Comparison of ENCODE assay signal across 8 cellular contexts in genomic region chr11:123511037-123511870, GRCh38.
DNase-seq lines count a peak whose midpoint lies in the region; ATAC-seq and TF ChIP-seq lines count a peak whose summit lies in the region.

No MANE protein-coding gene starts in this region.

- 18 to 21% (median 19%) methylated on average over 14 of the region's 14 CpGs for WGBS in stomach, 5 donors

- TF ChIP-seq CTCF in nephron (IDR thresholded peaks at IDR 0.05; ENCODE audit: unreplicated experiment in 3 of 3) (peak; percentile 91 to 96 (median 92)), stomach (IDR thresholded peaks at IDR 0.05) (peak in 5 of 7 experiments; percentile 70 to 78 (median 76))

- no peaks in the 10 kb centered on the region for H3K9me3 Mint-ChIP-seq in activated T-cell treated with anti-CD3 and anti-CD28 coated beads, Interleukin-2, amount 50 U/mL, for 24 hours
- no peaks in the 10 kb centered on the region for H3K9me3 Mint-ChIP-seq in nephron

- peak; percentile 83 for ATAC-seq in GM21576 (IDR thresholded peaks at IDR 0.05; ENCODE audit: unreplicated experiment)

- H3K27me3 ChIP-seq in stomach, result no peaks in the 10 kb centered on the region

- intact Hi-C loops in stomach (cut with DNase I; ENCODE audit: low total_unique reads), result loop anchor here (10.0 kb wide), 1 partner anchor 204 kb away; no protein-coding TSS in a partner anchor

- H3K36me3 ChIP-seq in stomach, result no peaks in the 10 kb centered on the region

- DNase-seq in DMS153 (lab: John Stamatoyannopoulos, UW) (peak; percentile 87), KBM-7 (peak; percentile 95), fibroblast of gingiva (ENCODE audit: low read depth) (peak; percentile 81), stomach (peak; percentile 88)
- DNase-seq in activated T-cell treated with anti-CD3 and anti-CD28 coated beads, Interleukin-2, amount 50 U/mL, for 24 hours, result peak; percentile 81

- in situ Hi-C loops in KBM-7 (cut with MboI; ENCODE audit: low pct_unique_long_range_greater_than_20kb, low sequenced_read_pairs), result no loop called here

- peaks cover 0 to 6% (median 0%) of the 10 kb centered on the region in 4 donors for H3K4me1 ChIP-seq in stomach

- H3K27me3 Mint-ChIP-seq in activated T-cell treated with anti-CD3 and anti-CD28 coated beads, Interleukin-2, amount 50 U/mL, for 24 hours, result no peaks in the 10 kb centered on the region
- H3K27me3 Mint-ChIP-seq in nephron (ENCODE audit: low read depth), result peaks cover 7% of the 10 kb centered on the region

- no peak for TF ChIP-seq EP300 in stomach (IDR thresholded peaks at IDR 0.05)

- H3K4me3 Mint-ChIP-seq in activated T-cell treated with anti-CD3 and anti-CD28 coated beads, Interleukin-2, amount 50 U/mL, for 24 hours, result no peak overlapping the region
- peak overlapping the region; percentile 4 to 37 (median 9) for H3K4me3 Mint-ChIP-seq in nephron

- no peak overlapping the region for H3K4me3 ChIP-seq in stomach

- TF ChIP-seq POLR2A in stomach (IDR thresholded peaks at IDR 0.05), result no peak

- peaks cover 12% of the 10 kb centered on the region for H3K4me1 Mint-ChIP-seq in activated T-cell treated with anti-CD3 and anti-CD28 coated beads, Interleukin-2, amount 50 U/mL, for 24 hours (ENCODE audit: low read depth)
- H3K4me1 Mint-ChIP-seq in nephron, result peaks cover 9% of the 10 kb centered on the region

- no peaks in the 10 kb centered on the region for H3K9me3 ChIP-seq in stomach

- no peak overlapping the region for H3K27ac ChIP-seq in stomach

- H3K36me3 Mint-ChIP-seq in activated T-cell treated with anti-CD3 and anti-CD28 coated beads, Interleukin-2, amount 50 U/mL, for 24 hours (ENCODE audit: low read depth), result peaks cover 3% of the 10 kb centered on the region
- no peaks in the 10 kb centered on the region for H3K36me3 Mint-ChIP-seq in nephron (ENCODE audit: low read depth)

- H3K27ac Mint-ChIP-seq in activated T-cell treated with anti-CD3 and anti-CD28 coated beads, Interleukin-2, amount 50 U/mL, for 24 hours, result no peak overlapping the region
- H3K27ac Mint-ChIP-seq in nephron, result peak overlapping the region; percentile 17 to 75 (median 74)

TF ChIP-seq in PFSK-1, 5 proteins besides CTCF, POLR2A, EP300 and RAD21:
- TF ChIP-seq POLR2AphosphoS5 (IDR thresholded peaks at IDR 0.05; ENCODE audit: low read depth, low read length) (no peak), TAF1 (IDR thresholded peaks at IDR 0.05; ENCODE audit: borderline replicate concordance, insufficient read depth, low read length) (no peak), FOXP2 (optimal IDR thresholded peaks at IDR 0.05; ENCODE audit: borderline replicate concordance, extremely low read depth, extremely low read length, insufficient read depth) (peak; percentile 38), SIN3A (IDR thresholded peaks at IDR 0.05; ENCODE audit: borderline replicate concordance, insufficient read depth, low read length) (no peak), REST (IDR thresholded peaks at IDR 0.05; ENCODE audit: insufficient read depth in 1 of 2, low read depth in 2 of 2, low read length in 2 of 2) (no peak)
